Comparison of ENCODE assay signal across 2 cellular contexts in genomic region chr14:101291390-101291789, GRCh38.
TF ChIP-seq lines count a peak whose summit lies in the region.

No MANE protein-coding gene starts in this region.

TF ChIP-seq in H1, 55 proteins besides CTCF, POLR2A, EP300 and RAD21:
- TF ChIP-seq SUZ12 (IDR thresholded peaks at IDR 0.05; ENCODE audit: low read length): no peak
- TF ChIP-seq ZNF274 (IDR thresholded peaks at IDR 0.05; ENCODE audit: borderline replicate concordance, extremely low read depth, low read length): no peak
- TF ChIP-seq SIRT6 (IDR thresholded peaks at IDR 0.05; ENCODE audit: low read length): no peak
- no peak for TF ChIP-seq ASH2L (IDR thresholded peaks at IDR 0.05; ENCODE audit: low read length)
- TF ChIP-seq KDM5A (IDR thresholded peaks at IDR 0.05; ENCODE audit: low read length): no peak
- no peak for TF ChIP-seq JUND (IDR thresholded peaks at IDR 0.05; ENCODE audit: low read length)
- TF ChIP-seq RBBP5 (IDR thresholded peaks at IDR 0.05; ENCODE audit: borderline replicate concordance, low read depth, low read length): no peak
- TF ChIP-seq SAP30 (IDR thresholded peaks at IDR 0.05; ENCODE audit: insufficient read depth, insufficient replicate concordance, low read length): no peak
TF ChIP-seq in H1: peak in this region for 0.

TF ChIP-seq in neural cell, 6 proteins besides CTCF, POLR2A, EP300 and RAD21:
- TF ChIP-seq TAF1 (IDR thresholded peaks at IDR 0.05; ENCODE audit: low read depth) (no peak), POLR2AphosphoS5 (IDR thresholded peaks at IDR 0.05) (no peak), EZH2 (IDR thresholded peaks at IDR 0.05; ENCODE audit: borderline replicate concordance, insufficient read depth, low read length, poor library complexity, severe bottlenecking) (no peak), MXI1 (conservative IDR thresholded peaks at IDR 0.05; ENCODE audit: poor library complexity, severe bottlenecking) (no peak), SMC3 (conservative IDR thresholded peaks at IDR 0.05; ENCODE audit: poor library complexity) (no peak)
TF ChIP-seq in neural cell: peak in this region for 0.
